Comparison of ENCODE assay signal across 8 cellular contexts in genomic region chr7:36986429-36987362, GRCh38.
DNase-seq lines count a peak whose midpoint lies in the region; ATAC-seq and TF ChIP-seq lines count a peak whose summit lies in the region.

No MANE protein-coding gene starts in this region.

- H3K4me3 Mint-ChIP-seq in MCF 10A (ENCODE audit: unreplicated experiment) (no peak overlapping the region), immature natural killer cell (no peak overlapping the region)

- ATAC-seq in GM18867 (IDR thresholded peaks at IDR 0.05; ENCODE audit: unreplicated experiment) (peak; percentile 70), HG02840 (IDR thresholded peaks at IDR 0.05; ENCODE audit: low FRiP score, unreplicated experiment) (no peak)

- H3K27me3 Mint-ChIP-seq in MCF 10A (ENCODE audit: insufficient read depth, unreplicated experiment), result peaks cover 73% of the 10 kb centered on the region
- peaks cover 0 to 4% (median 0%) of the 10 kb centered on the region in 3 donors for H3K27me3 Mint-ChIP-seq in immature natural killer cell (ENCODE audit: low read depth in 3 of 3)

- no peaks in the 10 kb centered on the region for H3K36me3 Mint-ChIP-seq in MCF 10A (ENCODE audit: insufficient read depth, unreplicated experiment)
- H3K36me3 Mint-ChIP-seq in immature natural killer cell, result peaks cover 0 to 6% (median 0%) of the 10 kb centered on the region in 3 donors

- no peak overlapping the region for H3K4me3 ChIP-seq in NB4 (ENCODE audit: low read depth, low read length)

- no TSS peak for BruUV-seq in MCF 10A (replicated peaks; lab: Mats Ljungman, UMichigan)

- no peak for TF ChIP-seq POLR2A in NB4 (IDR thresholded peaks at IDR 0.05; ENCODE audit: extremely low read depth, insufficient read length)

- POLR2A ChIA-PET in MCF 10A (lab: Yijun Ruan, JAX), result interaction anchor here (1.2 kb wide), 1 partner anchor 308 kb away, joined by 3 read pairs; no protein-coding TSS in a partner anchor

- H3K9me3 Mint-ChIP-seq in MCF 10A (ENCODE audit: unreplicated experiment), result no peaks in the 10 kb centered on the region
- H3K9me3 Mint-ChIP-seq in immature natural killer cell, result no peaks in the 10 kb centered on the region

- peak; percentile 61 for DNase-seq in ACHN
- peak; percentile 73 for DNase-seq in NB4 (ENCODE audit: low read depth)
- peak; percentile 11 for DNase-seq in UCSD-AML1 (lab: John Stamatoyannopoulos, UW; ENCODE audit: unreplicated experiment)
- DNase-seq in MCF 10A (ENCODE audit: unreplicated experiment), result peak; percentile 62
- peak; percentile 41 to 50 (median 48) for DNase-seq in immature natural killer cell
- DNase-seq in stimulated activated CD4-positive, alpha-beta T cell treated with anti-CD3 and anti-CD28 coated beads, Interleukin-1b, Interleukin-23, amount 100 ng/mL, for 24 hours (ENCODE audit: low read depth in 4 of 4, low spot score in 1 of 4), result peak; percentile 37 to 51 (median 42)

- CTCF ChIA-PET in MCF 10A (lab: Yijun Ruan, JAX), result interaction anchor here (0.6 to 8.0 kb wide), 37 partner anchors 9 to 555 kb away, joined by 3 to 101 read pairs (median 3); no protein-coding TSS in a partner anchor

- in situ Hi-C loops in ACHN (cut with HindIII; ENCODE audit: low pct_ligation_motif_present, low pct_unique_long_range_greater_than_20kb, low sequenced_read_pairs), result loop anchor here (25.0 kb wide), 1 partner anchor 176 kb away; no protein-coding TSS in a partner anchor

- intact Hi-C loops in MCF 10A (cut with micrococcal nuclease), result loop anchor here (1.0 kb wide), 1 partner anchor 196 kb away; no protein-coding TSS in a partner anchor

- H3K27ac Mint-ChIP-seq in MCF 10A (ENCODE audit: low read depth, unreplicated experiment), result no peak overlapping the region
- peak overlapping the region in 4 of 6 donors; percentile 10 to 47 (median 22) for H3K27ac Mint-ChIP-seq in immature natural killer cell

- H3K4me1 Mint-ChIP-seq in MCF 10A (ENCODE audit: insufficient read depth, unreplicated experiment) (no peaks in the 10 kb centered on the region), immature natural killer cell (peaks cover 51 to 64% of the 10 kb centered on the region in 2 donors)

- peak; percentile 98 for TF ChIP-seq CTCF in NB4 (IDR thresholded peaks at IDR 0.05; ENCODE audit: low read depth, low read length)
- peak; percentile 84 for TF ChIP-seq CTCF in MCF 10A (IDR thresholded peaks at IDR 0.05; ENCODE audit: unreplicated experiment)

Comparison
In these comparisons a context has a peak if more than half of its experiments do, and no peak if none do; other contexts are left out.
1. DNase-seq: peak in every context shown above with its lines; median percentile 73 in NB4; 62 in MCF 10A; 61 in ACHN; 48 in immature natural killer cell; 42 in stimulated activated CD4-positive, alpha-beta T cell treated with anti-CD3 and anti-CD28 coated beads, Interleukin-1b, Interleukin-23, amount 100 ng/mL, for 24 hours; 11 in UCSD-AML1.